8 cellular contexts compared by ENCODE assay signal in genomic region chr19:37778613-37779138, GRCh38. TPM values are rescaled to one million over a fixed set of nuclear protein-coding genes. Genes with fewer than 3 reads are reported as not detected.
DNase-seq lines count a peak whose midpoint lies in the region; ATAC-seq and TF ChIP-seq lines count a peak whose summit lies in the region.

No MANE protein-coding gene starts in this region.

- CTCF ChIA-PET in GM10248 (lab: Yijun Ruan, JAX), result no interaction called here

- H3K9me3 Mint-ChIP-seq in activated naive CD8-positive, alpha-beta T cell treated with anti-CD3 and anti-CD28 coated beads for 36 hours, result peaks cover 31% of the 10 kb centered on the region
- peaks cover 7% of the 10 kb centered on the region for H3K9me3 Mint-ChIP-seq in stimulated activated memory B cell treated with anti-CD40 and anti-IgM and Interleukin-4, amounts not matched to agents 10 μg/mL and 1 μg/mL and 100 μg/mL, for 72 hours

- H3K27ac Mint-ChIP-seq in activated naive CD8-positive, alpha-beta T cell treated with anti-CD3 and anti-CD28 coated beads for 36 hours, result peak overlapping the region; percentile 94
- peak overlapping the region; percentile 98 for H3K27ac Mint-ChIP-seq in stimulated activated memory B cell treated with anti-CD40 and anti-IgM and Interleukin-4, amounts not matched to agents 10 μg/mL and 1 μg/mL and 100 μg/mL, for 72 hours

- H3K36me3 Mint-ChIP-seq in activated naive CD8-positive, alpha-beta T cell treated with anti-CD3 and anti-CD28 coated beads for 36 hours, result peaks cover 52% of the 10 kb centered on the region
- H3K36me3 Mint-ChIP-seq in stimulated activated memory B cell treated with anti-CD40 and anti-IgM and Interleukin-4, amounts not matched to agents 10 μg/mL and 1 μg/mL and 100 μg/mL, for 72 hours, result peaks cover 31% of the 10 kb centered on the region

- H3K4me1 Mint-ChIP-seq in activated naive CD8-positive, alpha-beta T cell treated with anti-CD3 and anti-CD28 coated beads for 36 hours, result peaks cover 16% of the 10 kb centered on the region
- peaks cover 35% of the 10 kb centered on the region for H3K4me1 Mint-ChIP-seq in stimulated activated memory B cell treated with anti-CD40 and anti-IgM and Interleukin-4, amounts not matched to agents 10 μg/mL and 1 μg/mL and 100 μg/mL, for 72 hours

- H3K27me3 Mint-ChIP-seq in activated naive CD8-positive, alpha-beta T cell treated with anti-CD3 and anti-CD28 coated beads for 36 hours, result no peaks in the 10 kb centered on the region
- H3K27me3 Mint-ChIP-seq in stimulated activated memory B cell treated with anti-CD40 and anti-IgM and Interleukin-4, amounts not matched to agents 10 μg/mL and 1 μg/mL and 100 μg/mL, for 72 hours, result no peaks in the 10 kb centered on the region

- ATAC-seq in HG03196 (IDR thresholded peaks at IDR 0.05; ENCODE audit: unreplicated experiment), result peak; percentile 11
- no peak for ATAC-seq in stimulated activated memory B cell treated with anti-CD40 and anti-IgM and Interleukin-4, amounts not matched to agents 10 μg/mL and 1 μg/mL and 100 μg/mL, for 72 hours
- no peak for ATAC-seq in GM21367 (IDR thresholded peaks at IDR 0.05; ENCODE audit: unreplicated experiment)

- no peak for TF ChIP-seq CTCF in GM10248 (IDR thresholded peaks at IDR 0.05; ENCODE audit: control extremely low read depth, extremely low read depth, low read depth, missing control alignments)

- peak; percentile 10 for DNase-seq in EL
- no peak for DNase-seq in activated naive CD8-positive, alpha-beta T cell treated with anti-CD3 and anti-CD28 coated beads for 36 hours
- DNase-seq in iPS-NIHi11 (ENCODE audit: low spot score), result peak; percentile 11
- DNase-seq in GM10248 (ENCODE audit: extremely low spot score), result no peak
- DNase-seq in mesenteric fat pad (ENCODE audit: low spot score), result no peak

- peak overlapping the region; percentile 91 for H3K4me3 Mint-ChIP-seq in activated naive CD8-positive, alpha-beta T cell treated with anti-CD3 and anti-CD28 coated beads for 36 hours
- H3K4me3 Mint-ChIP-seq in stimulated activated memory B cell treated with anti-CD40 and anti-IgM and Interleukin-4, amounts not matched to agents 10 μg/mL and 1 μg/mL and 100 μg/mL, for 72 hours, result peak overlapping the region; percentile 98

- POLR2A ChIA-PET in GM10248 (lab: Yijun Ruan, JAX), result interaction anchor here (0.6 kb wide), 2 partner anchors 13 to 43 kb away, joined by 3 to 6 read pairs; no protein-coding TSS in a partner anchor

RNA-seq across cellular contexts. Expression of gene ZNF573, which starts 0.7 kb away (rescaled TPM):
- 1 to 10 TPM; 7.3 to 7.8 TPM for total RNA-seq in activated naive CD8-positive, alpha-beta T cell treated with anti-CD3 and anti-CD28 coated beads for 36 hours
- 12.1 TPM for total RNA-seq in mesenteric fat pad

RNA-seq across cellular contexts. Expression of gene ZNF607, which starts 59.1 kb away (rescaled TPM):
- 1 to 10 TPM; 4.7 to 6.5 TPM for total RNA-seq in activated naive CD8-positive, alpha-beta T cell treated with anti-CD3 and anti-CD28 coated beads for 36 hours
- 2.8 TPM for total RNA-seq in mesenteric fat pad

Comparison
In these comparisons a context has a peak if more than half of its experiments do, and no peak if none do; other contexts are left out.
1. DNase-seq: peak in EL (single experiment) and iPS-NIHi11 (single experiment); none in activated naive CD8-positive, alpha-beta T cell treated with anti-CD3 and anti-CD28 coated beads for 36 hours (single experiment), GM10248 (single experiment) and mesenteric fat pad (single experiment).